ENCODE assay signal across 8 cellular contexts in the genomic region with DNA sequence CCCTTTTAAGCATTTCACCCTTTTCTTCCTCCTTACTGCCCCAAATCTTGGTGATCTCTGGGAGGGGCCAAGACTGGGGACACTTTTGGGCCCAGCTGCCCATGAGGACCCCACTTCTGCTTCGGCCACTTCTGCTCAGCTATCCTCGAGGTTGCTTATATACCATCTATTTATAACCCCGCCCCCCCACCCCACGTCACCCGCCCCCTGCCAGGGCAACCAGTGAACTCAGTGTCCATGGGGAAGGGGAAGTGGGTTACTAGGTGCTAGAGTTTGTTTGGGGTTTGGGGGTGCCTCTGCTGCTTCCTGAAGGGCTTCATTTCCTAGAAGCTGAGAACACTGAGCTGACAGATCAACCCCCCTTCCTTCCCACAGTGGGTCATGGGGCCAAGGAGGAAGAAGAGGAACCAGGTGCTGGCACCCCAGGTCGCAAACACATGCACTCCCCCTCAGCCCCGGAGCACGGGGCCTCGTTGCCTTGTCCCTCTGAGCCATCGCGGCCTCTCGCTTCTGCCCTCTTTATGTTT. TPM values are rescaled to one million over a fixed set of nuclear protein-coding genes. Genes with fewer than 3 reads are reported as not detected.
A peak's percentile ranks its signal among the peaks of the same experiment; 100 is the strongest.
DNase-seq lines count a peak whose midpoint lies in the region; ATAC-seq, FAIRE-seq and TF ChIP-seq lines count a peak whose summit lies in the region.

No MANE protein-coding gene starts in this region.

- no peak for FAIRE-seq in RCC 7860 (lab: Jason Lieb, UNC)

- in situ Hi-C loops in KBM-7 (cut with MboI; ENCODE audit: low pct_unique_long_range_greater_than_20kb, low sequenced_read_pairs) = no loop called here

- ATAC-seq in gastroesophageal sphincter (peak; percentile 65), omental fat pad (ENCODE audit: low FRiP score) (no peak)

- H3K9me3 ChIP-seq in gastroesophageal sphincter = no peaks in the 10 kb centered on the region

- TF ChIP-seq EP300 in gastroesophageal sphincter (IDR thresholded peaks at IDR 0.05) = no peak

- peak in 1 of 2 donors; percentile 6 for TF ChIP-seq POLR2A in gastroesophageal sphincter (IDR thresholded peaks at IDR 0.05)

- H3K27me3 Mint-ChIP-seq in activated CD4-positive, alpha-beta memory T cell treated with anti-CD3 and anti-CD28 coated beads for 36 hours = no peaks in the 10 kb centered on the region

- no peaks in the 10 kb centered on the region for H3K36me3 Mint-ChIP-seq in activated CD4-positive, alpha-beta memory T cell treated with anti-CD3 and anti-CD28 coated beads for 36 hours

- intact Hi-C loops in activated CD4-positive, alpha-beta memory T cell treated with anti-CD3 and anti-CD28 coated beads for 36 hours (cut with micrococcal nuclease) = no loop called here

- H3K4me1 ChIP-seq in gastroesophageal sphincter = peaks cover 0 to 66% (median 18%) of the 10 kb centered on the region in 3 donors

- peak overlapping the region in 1 of 2 donors; percentile 16 for H3K4me3 ChIP-seq in gastroesophageal sphincter

- H3K9me3 Mint-ChIP-seq in activated CD4-positive, alpha-beta memory T cell treated with anti-CD3 and anti-CD28 coated beads for 36 hours = no peaks in the 10 kb centered on the region

- POLR2A ChIA-PET in activated CD4-positive, alpha-beta memory T cell treated with anti-CD3 and anti-CD28 coated beads for 36 hours (lab: Charles Lee) = interaction anchor here (1.0 to 15.1 kb wide), 5 partner anchors 7 to 169 kb away, joined by 3 to 315 read pairs (median 5); partner anchors contain the start of genes ADGRE5 and ADGRL1

- WGBS in gastroesophageal sphincter (ENCODE audit: low coverage in 1 of 2), 2 donors = 71 to 100% methylated on average over 1 to 2 of the region's 12 CpGs

- H3K4me3 Mint-ChIP-seq in activated CD4-positive, alpha-beta memory T cell treated with anti-CD3 and anti-CD28 coated beads for 36 hours = peak overlapping the region; percentile 64

- peaks cover 60% of the 10 kb centered on the region for H3K4me1 Mint-ChIP-seq in activated CD4-positive, alpha-beta memory T cell treated with anti-CD3 and anti-CD28 coated beads for 36 hours (ENCODE audit: low read depth)

- peak overlapping the region; percentile 97 for H3K27ac Mint-ChIP-seq in activated CD4-positive, alpha-beta memory T cell treated with anti-CD3 and anti-CD28 coated beads for 36 hours

- no peak for TF ChIP-seq CTCF in gastroesophageal sphincter (IDR thresholded peaks at IDR 0.05)
- TF ChIP-seq CTCF in omental fat pad (IDR thresholded peaks at IDR 0.05) = no peak

- H3K27ac ChIP-seq in gastroesophageal sphincter = peak overlapping the region; percentile 1 to 90 (median 82)

- no peaks in the 10 kb centered on the region for H3K27me3 ChIP-seq in gastroesophageal sphincter

- CTCF ChIA-PET in activated CD4-positive, alpha-beta memory T cell treated with anti-CD3 and anti-CD28 coated beads for 36 hours (lab: Charles Lee) = interaction anchor here (1.0 to 1.6 kb wide), 3 partner anchors 9 to 26 kb away, joined by 3 to 8 read pairs (median 3); no protein-coding TSS in a partner anchor

- H3K36me3 ChIP-seq in gastroesophageal sphincter = no peaks in the 10 kb centered on the region

- DNase-seq in KBM-7 = peak; percentile 96
- DNase-seq in activated CD4-positive, alpha-beta memory T cell treated with anti-CD3 and anti-CD28 coated beads for 36 hours = peak; percentile 84
- DNase-seq in stimulated activated CD8-positive, alpha-beta memory T cell treated with anti-CD3 and anti-CD28 coated beads, Interleukin-15, amount 100 ng/mL, for 48 hours (ENCODE audit: low read depth in 2 of 2) = peak; percentile 58 to 61
- DNase-seq in NCI-H1092 treated with DMSO at 0.1 percent for 48 hours (lab: John Stamatoyannopoulos, UW) = no peak
- no peak for DNase-seq in NCI-H82 (lab: John Stamatoyannopoulos, UW)
- no peak for DNase-seq in RCC 7860 (ENCODE audit: low spot score)
- DNase-seq in omental fat pad (ENCODE audit: low spot score) = no peak

RNA-seq across cellular contexts. Expression of gene ADGRE5, which starts 6.1 kb away (rescaled TPM):
- 100 to 1,000 TPM; 202 to 206 TPM for total RNA-seq in activated CD4-positive, alpha-beta memory T cell treated with anti-CD3 and anti-CD28 coated beads for 36 hours
- total RNA-seq in gastroesophageal sphincter (10 to 100 TPM; 47.7 to 86.7 (median 66.1) TPM), omental fat pad (100 to 1,000 TPM in 1 of 4 donors, 10 to 100 TPM in 3; 38.1 to 106 (median 62.8) TPM)

RNA-seq across cellular contexts. Expression of gene DDX39A, which starts 44.0 kb away (rescaled TPM):
- total RNA-seq in activated CD4-positive, alpha-beta memory T cell treated with anti-CD3 and anti-CD28 coated beads for 36 hours = 100 to 1,000 TPM; 200 to 204 TPM
- total RNA-seq in gastroesophageal sphincter (10 to 100 TPM; 31.4 to 55.5 (median 43.4) TPM), omental fat pad (100 to 1,000 TPM in 1 of 4 donors, 10 to 100 TPM in 3; 68.4 to 139 (median 76.3) TPM)

RNA-seq across cellular contexts. Expression of gene PKN1, which starts 58.0 kb away (rescaled TPM):
- total RNA-seq in activated CD4-positive, alpha-beta memory T cell treated with anti-CD3 and anti-CD28 coated beads for 36 hours = 100 to 1,000 TPM; 188 to 207 TPM
- total RNA-seq in gastroesophageal sphincter = 100 to 1,000 TPM in 3 of 4 donors, 10 to 100 TPM in 1; 98.2 to 286 (median 139) TPM
- 100 to 1,000 TPM in 1 of 4 donors, 10 to 100 TPM in 3; 47.3 to 104 (median 85.0) TPM for total RNA-seq in omental fat pad

Comparison
In these comparisons a context has a peak if more than half of its experiments do, and no peak if none do; other contexts are left out.
1. DNase-seq: peak in KBM-7 (single experiment), activated CD4-positive, alpha-beta memory T cell treated with anti-CD3 and anti-CD28 coated beads for 36 hours (single experiment) and stimulated activated CD8-positive, alpha-beta memory T cell treated with anti-CD3 and anti-CD28 coated beads, Interleukin-15, amount 100 ng/mL, for 48 hours (2 of 2); none in NCI-H1092 treated with DMSO at 0.1 percent for 48 hours (single experiment), NCI-H82 (single experiment), RCC 7860 (single experiment) and omental fat pad (single experiment).